ENCODE assay signal across 1 cellular context in genomic region chr19:45439569-45440258, GRCh38.
TF ChIP-seq lines count a peak whose summit lies in the region.

No MANE protein-coding gene starts in this region.

TF ChIP-seq in HepG2, 621 proteins besides CTCF, POLR2A, EP300 and RAD21 (continued from another document and continues in another):
- TF ChIP-seq, protein P1, sequence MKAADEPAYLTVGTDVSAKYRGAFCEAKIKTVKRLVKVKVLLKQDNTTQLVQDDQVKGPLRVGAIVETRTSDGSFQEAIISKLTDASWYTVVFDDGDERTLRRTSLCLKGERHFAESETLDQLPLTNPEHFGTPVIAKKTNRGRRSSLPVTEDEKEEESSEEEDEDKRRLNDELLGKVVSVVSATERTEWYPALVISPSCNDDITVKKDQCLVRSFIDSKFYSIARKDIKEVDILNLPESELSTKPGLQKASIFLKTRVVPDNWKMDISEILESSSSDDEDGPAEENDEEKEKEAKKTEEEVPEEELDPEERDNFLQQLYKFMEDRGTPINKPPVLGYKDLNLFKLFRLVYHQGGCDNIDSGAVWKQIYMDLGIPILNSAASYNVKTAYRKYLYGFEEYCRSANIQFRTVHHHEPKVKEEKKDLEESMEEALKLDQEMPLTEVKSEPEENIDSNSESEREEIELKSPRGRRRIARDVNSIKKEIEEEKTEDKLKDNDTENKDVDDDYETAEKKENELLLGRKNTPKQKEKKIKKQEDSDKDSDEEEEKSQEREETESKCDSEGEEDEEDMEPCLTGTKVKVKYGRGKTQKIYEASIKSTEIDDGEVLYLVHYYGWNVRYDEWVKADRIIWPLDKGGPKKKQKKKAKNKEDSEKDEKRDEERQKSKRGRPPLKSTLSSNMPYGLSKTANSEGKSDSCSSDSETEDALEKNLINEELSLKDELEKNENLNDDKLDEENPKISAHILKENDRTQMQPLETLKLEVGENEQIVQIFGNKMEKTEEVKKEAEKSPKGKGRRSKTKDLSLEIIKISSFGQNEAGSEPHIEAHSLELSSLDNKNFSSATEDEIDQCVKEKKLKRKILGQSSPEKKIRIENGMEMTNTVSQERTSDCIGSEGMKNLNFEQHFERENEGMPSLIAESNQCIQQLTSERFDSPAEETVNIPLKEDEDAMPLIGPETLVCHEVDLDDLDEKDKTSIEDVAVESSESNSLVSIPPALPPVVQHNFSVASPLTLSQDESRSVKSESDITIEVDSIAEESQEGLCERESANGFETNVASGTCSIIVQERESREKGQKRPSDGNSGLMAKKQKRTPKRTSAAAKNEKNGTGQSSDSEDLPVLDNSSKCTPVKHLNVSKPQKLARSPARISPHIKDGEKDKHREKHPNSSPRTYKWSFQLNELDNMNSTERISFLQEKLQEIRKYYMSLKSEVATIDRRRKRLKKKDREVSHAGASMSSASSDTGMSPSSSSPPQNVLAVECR (CRISPR knock-in tag; IDR thresholded peaks at IDR 0.05; ENCODE audit: borderline replicate concordance) = peak; percentile 42; the same call in 1 of the 2 replicates
- TF ChIP-seq FOXA1 (IDR thresholded peaks at IDR 0.05) (no peak), FOXA1 (CRISPR knock-in tag; IDR thresholded peaks at IDR 0.05) (no peak), MXD3 (CRISPR knock-in tag; IDR thresholded peaks at IDR 0.05) (peak; percentile 27; the same call in 1 of the 2 replicates), LCORL (IDR thresholded peaks at IDR 0.05) (no peak), LCORL (CRISPR knock-in tag; IDR thresholded peaks at IDR 0.05) (0 out of 2 replicates have a peak, but pooled peaks have one; percentile 43), UBTF (CRISPR knock-in tag; IDR thresholded peaks at IDR 0.05) (peak; percentile 42; the same call in 1 of the 2 replicates), TFDP2 (CRISPR knock-in tag; IDR thresholded peaks at IDR 0.05) (peak; percentile 25; the same call in 1 of the 2 replicates), ZFY (CRISPR knock-in tag; IDR thresholded peaks at IDR 0.05) (peak; percentile 36), ZNF776 (CRISPR knock-in tag; IDR thresholded peaks at IDR 0.05) (peak; percentile 56; the same call in 1 of the 2 replicates), ZNF33A (CRISPR knock-in tag; IDR thresholded peaks at IDR 0.05; ENCODE audit: borderline replicate concordance) (0 out of 2 replicates have a peak, but pooled peaks have one; percentile 46), ZNF546 (CRISPR knock-in tag; conservative IDR thresholded peaks at IDR 0.05) (0 out of 2 replicates have a peak, but pooled peaks have one; percentile 73), STAG1 (CRISPR knock-in tag; IDR thresholded peaks at IDR 0.05) (peak; percentile 80), MYC (CRISPR knock-in tag; IDR thresholded peaks at IDR 0.05; ENCODE audit: borderline replicate concordance) (peak; percentile 50; the same call in 1 of the 2 replicates), HDAC1 (CRISPR knock-in tag; IDR thresholded peaks at IDR 0.05) (no peak), ZNF274 (CRISPR knock-in tag; IDR thresholded peaks at IDR 0.05) (0 out of 2 replicates have a peak, but pooled peaks have one; percentile 39), XRCC5 (optimal IDR thresholded peaks at IDR 0.05; ENCODE audit: low read length) (peak; percentile 69), NFKB2 (CRISPR knock-in tag; IDR thresholded peaks at IDR 0.05; ENCODE audit: borderline replicate concordance) (peak; percentile 73; the same call in 1 of the 2 replicates), ZNF564 (CRISPR knock-in tag; IDR thresholded peaks at IDR 0.05) (0 out of 2 replicates have a peak, but pooled peaks have one; percentile 57), ZBTB14 (CRISPR knock-in tag; IDR thresholded peaks at IDR 0.05) (peak; percentile 93), CBX1 (IDR thresholded peaks at IDR 0.05; ENCODE audit: low read depth) (no peak), MAZ (IDR thresholded peaks at IDR 0.05; ENCODE audit: borderline replicate concordance, low read depth, low read length) (0 out of 2 replicates have a peak, but pooled peaks have one; percentile 39), MAZ (CRISPR knock-in tag; IDR thresholded peaks at IDR 0.05; ENCODE audit: low read depth) (peak; percentile 50), ZNF687 (CRISPR knock-in tag; IDR thresholded peaks at IDR 0.05) (peak; percentile 71), ZNF337 (CRISPR knock-in tag; IDR thresholded peaks at IDR 0.05; ENCODE audit: borderline replicate concordance, low read depth) (0 out of 2 replicates have a peak, but pooled peaks have one; percentile 43), IRF2 (CRISPR knock-in tag; IDR thresholded peaks at IDR 0.05) (0 out of 2 replicates have a peak, but pooled peaks have one; percentile 31), SOX13 (IDR thresholded peaks at IDR 0.05) (no peak), SOX13 (CRISPR knock-in tag; conservative IDR thresholded peaks at IDR 0.05 in 1 of 2, IDR thresholded peaks at IDR 0.05 in 1 of 2) (peak in 1 of 2 experiments; percentile 29; a peak in 1 of 4 replicates), HOXA3 (CRISPR knock-in tag; IDR thresholded peaks at IDR 0.05) (peak; percentile 75), HOXA5 (CRISPR knock-in tag; IDR thresholded peaks at IDR 0.05) (no peak), ZNF225 (CRISPR knock-in tag; IDR thresholded peaks at IDR 0.05) (no peak), KDM2A (CRISPR knock-in tag; IDR thresholded peaks at IDR 0.05; ENCODE audit: borderline replicate concordance, low read depth) (peak; percentile 45; the same call in 1 of the 2 replicates), THAP11 (CRISPR knock-in tag; IDR thresholded peaks at IDR 0.05) (peak; percentile 58)
- TF ChIP-seq, protein P2, sequence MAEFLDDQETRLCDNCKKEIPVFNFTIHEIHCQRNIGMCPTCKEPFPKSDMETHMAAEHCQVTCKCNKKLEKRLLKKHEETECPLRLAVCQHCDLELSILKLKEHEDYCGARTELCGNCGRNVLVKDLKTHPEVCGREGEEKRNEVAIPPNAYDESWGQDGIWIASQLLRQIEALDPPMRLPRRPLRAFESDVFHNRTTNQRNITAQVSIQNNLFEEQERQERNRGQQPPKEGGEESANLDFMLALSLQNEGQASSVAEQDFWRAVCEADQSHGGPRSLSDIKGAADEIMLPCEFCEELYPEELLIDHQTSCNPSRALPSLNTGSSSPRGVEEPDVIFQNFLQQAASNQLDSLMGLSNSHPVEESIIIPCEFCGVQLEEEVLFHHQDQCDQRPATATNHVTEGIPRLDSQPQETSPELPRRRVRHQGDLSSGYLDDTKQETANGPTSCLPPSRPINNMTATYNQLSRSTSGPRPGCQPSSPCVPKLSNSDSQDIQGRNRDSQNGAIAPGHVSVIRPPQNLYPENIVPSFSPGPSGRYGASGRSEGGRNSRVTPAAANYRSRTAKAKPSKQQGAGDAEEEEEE (CRISPR knock-in tag; IDR thresholded peaks at IDR 0.05; ENCODE audit: borderline replicate concordance) = no peak
- TF ChIP-seq, protein P3, sequence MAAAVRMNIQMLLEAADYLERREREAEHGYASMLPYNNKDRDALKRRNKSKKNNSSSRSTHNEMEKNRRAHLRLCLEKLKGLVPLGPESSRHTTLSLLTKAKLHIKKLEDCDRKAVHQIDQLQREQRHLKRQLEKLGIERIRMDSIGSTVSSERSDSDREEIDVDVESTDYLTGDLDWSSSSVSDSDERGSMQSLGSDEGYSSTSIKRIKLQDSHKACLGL (CRISPR knock-in tag; IDR thresholded peaks at IDR 0.05) = 0 out of 2 replicates have a peak, but pooled peaks have one; percentile 38
- TF ChIP-seq, protein P4, sequence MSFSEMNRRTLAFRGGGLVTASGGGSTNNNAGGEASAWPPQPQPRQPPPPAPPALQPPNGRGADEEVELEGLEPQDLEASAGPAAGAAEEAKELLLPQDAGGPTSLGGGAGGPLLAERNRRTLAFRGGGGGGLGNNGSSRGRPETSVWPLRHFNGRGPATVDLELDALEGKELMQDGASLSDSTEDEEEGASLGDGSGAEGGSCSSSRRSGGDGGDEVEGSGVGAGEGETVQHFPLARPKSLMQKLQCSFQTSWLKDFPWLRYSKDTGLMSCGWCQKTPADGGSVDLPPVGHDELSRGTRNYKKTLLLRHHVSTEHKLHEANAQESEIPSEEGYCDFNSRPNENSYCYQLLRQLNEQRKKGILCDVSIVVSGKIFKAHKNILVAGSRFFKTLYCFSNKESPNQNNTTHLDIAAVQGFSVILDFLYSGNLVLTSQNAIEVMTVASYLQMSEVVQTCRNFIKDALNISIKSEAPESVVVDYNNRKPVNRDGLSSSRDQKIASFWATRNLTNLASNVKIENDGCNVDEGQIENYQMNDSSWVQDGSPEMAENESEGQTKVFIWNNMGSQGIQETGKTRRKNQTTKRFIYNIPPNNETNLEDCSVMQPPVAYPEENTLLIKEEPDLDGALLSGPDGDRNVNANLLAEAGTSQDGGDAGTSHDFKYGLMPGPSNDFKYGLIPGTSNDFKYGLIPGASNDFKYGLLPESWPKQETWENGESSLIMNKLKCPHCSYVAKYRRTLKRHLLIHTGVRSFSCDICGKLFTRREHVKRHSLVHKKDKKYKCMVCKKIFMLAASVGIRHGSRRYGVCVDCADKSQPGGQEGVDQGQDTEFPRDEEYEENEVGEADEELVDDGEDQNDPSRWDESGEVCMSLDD (CRISPR knock-in tag; IDR thresholded peaks at IDR 0.05; ENCODE audit: borderline replicate concordance) = peak; percentile 86
- TF ChIP-seq, protein P5, sequence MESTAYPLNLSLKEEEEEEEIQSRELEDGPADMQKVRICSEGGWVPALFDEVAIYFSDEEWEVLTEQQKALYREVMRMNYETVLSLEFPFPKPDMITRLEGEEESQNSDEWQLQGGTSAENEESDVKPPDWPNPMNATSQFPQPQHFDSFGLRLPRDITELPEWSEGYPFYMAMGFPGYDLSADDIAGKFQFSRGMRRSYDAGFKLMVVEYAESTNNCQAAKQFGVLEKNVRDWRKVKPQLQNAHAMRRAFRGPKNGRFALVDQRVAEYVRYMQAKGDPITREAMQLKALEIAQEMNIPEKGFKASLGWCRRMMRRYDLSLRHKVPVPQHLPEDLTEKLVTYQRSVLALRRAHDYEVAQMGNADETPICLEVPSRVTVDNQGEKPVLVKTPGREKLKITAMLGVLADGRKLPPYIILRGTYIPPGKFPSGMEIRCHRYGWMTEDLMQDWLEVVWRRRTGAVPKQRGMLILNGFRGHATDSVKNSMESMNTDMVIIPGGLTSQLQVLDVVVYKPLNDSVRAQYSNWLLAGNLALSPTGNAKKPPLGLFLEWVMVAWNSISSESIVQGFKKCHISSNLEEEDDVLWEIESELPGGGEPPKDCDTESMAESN (CRISPR knock-in tag; conservative IDR thresholded peaks at IDR 0.05) = 0 out of 2 replicates have a peak, but pooled peaks have one; percentile 58
